Comparison of ENCODE assay signal across 8 cellular contexts in the genomic region with DNA sequence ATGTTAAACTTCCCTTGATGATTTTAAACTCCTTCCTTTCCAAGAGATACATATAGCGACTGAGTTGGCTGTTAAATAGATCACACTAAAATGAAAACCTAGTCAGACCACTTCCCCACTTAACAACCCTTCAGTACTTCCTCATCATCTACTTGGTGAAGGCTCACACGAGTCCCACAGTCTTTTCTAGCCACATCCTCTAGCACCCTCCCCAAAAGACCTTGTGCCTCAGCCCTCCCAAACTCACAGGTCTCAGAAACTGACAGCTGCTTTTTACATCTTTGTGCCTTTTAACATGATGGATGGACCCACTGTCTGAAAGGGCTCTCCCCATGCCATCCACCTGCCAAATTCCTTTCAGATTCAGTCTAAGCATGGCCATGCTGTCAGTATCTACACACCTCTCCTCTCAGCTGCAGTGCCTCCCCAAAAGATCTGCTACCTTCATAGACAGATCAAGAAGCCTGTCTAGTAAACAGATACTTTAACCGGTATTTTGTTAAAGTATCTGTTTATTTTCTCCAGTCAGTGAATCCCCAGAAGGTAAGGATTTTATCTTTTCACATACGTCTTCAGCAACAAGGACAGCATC.
A peak's percentile ranks its signal among the peaks of the same experiment; 100 is the strongest.
DNase-seq lines count a peak whose midpoint lies in the region; ATAC-seq and TF ChIP-seq lines count a peak whose summit lies in the region.

No MANE protein-coding gene starts in this region.

- no peaks in the 10 kb centered on the region for H3K4me1 ChIP-seq in osteoblast (ENCODE audit: insufficient read depth, low read length)

- TF ChIP-seq CTCF in GM13977 (IDR thresholded peaks at IDR 0.05; ENCODE audit: extremely low read depth, insufficient read depth, missing control alignments) (no peak), osteoblast (IDR thresholded peaks at IDR 0.05; ENCODE audit: extremely low read depth, low read depth, low read length) (no peak)

- ATAC-seq in GM19467 (IDR thresholded peaks at IDR 0.05; ENCODE audit: unreplicated experiment) (peak; percentile 86), HG03469 (IDR thresholded peaks at IDR 0.05; ENCODE audit: unreplicated experiment) (peak; percentile 95)
- ATAC-seq in activated T-helper 17 cell treated with anti-CD3 and anti-CD28 coated beads, Interleukin-2, amount 50 U/mL, for 72 hours (replicated peaks): peak; percentile 98

- H3K27ac Mint-ChIP-seq in activated T-helper 17 cell treated with anti-CD3 and anti-CD28 coated beads, Interleukin-2, amount 50 U/mL, for 72 hours: peak overlapping the region; percentile 51

- in situ Hi-C loops in GM13977 (cut with MboI; ENCODE audit: low pct_unique_long_range_greater_than_20kb, low sequenced_read_pairs, unreplicated experiment): loop anchor here (25.0 kb wide), 3 partner anchors 253 to 928 kb away; partner anchors contain the start of gene WDR89

- CTCF ChIA-PET in HEK293T (lab: Yijun Ruan, JAX): no interaction called here

- no peak overlapping the region for H3K4me3 Mint-ChIP-seq in activated T-helper 17 cell treated with anti-CD3 and anti-CD28 coated beads, Interleukin-2, amount 50 U/mL, for 72 hours

- peaks cover 48% of the 10 kb centered on the region for H3K36me3 ChIP-seq in osteoblast (ENCODE audit: insufficient read depth, low read length)

- no peak overlapping the region for H2AFZ ChIP-seq in osteoblast (ENCODE audit: low read length)

- H3K27me3 ChIP-seq in osteoblast (ENCODE audit: insufficient read depth, low read length): no peaks in the 10 kb centered on the region

- no peak overlapping the region for H3K27ac ChIP-seq in osteoblast (ENCODE audit: low read depth, low read length)

- H3K9me3 ChIP-seq in osteoblast (ENCODE audit: low read depth, low read length): no peaks in the 10 kb centered on the region

- no peak overlapping the region for H3K4me2 ChIP-seq in osteoblast (ENCODE audit: insufficient read depth, low read length)

- DNase-seq in GM13977 (ENCODE audit: low spot score) (peak; percentile 32), HEK293T (ENCODE audit: extremely low spot score) (no peak), osteoblast (ENCODE audit: insufficient read length, low spot score, missing footprints) (no peak), DMS153 treated with DMSO at 0.1 percent for 48 hours (lab: John Stamatoyannopoulos, UW; ENCODE audit: unreplicated experiment) (no peak), OCI-M1 (lab: John Stamatoyannopoulos, UW) (no peak)

- no peaks in the 10 kb centered on the region for H3K27me3 Mint-ChIP-seq in activated T-helper 17 cell treated with anti-CD3 and anti-CD28 coated beads, Interleukin-2, amount 50 U/mL, for 72 hours

- peaks cover 8% of the 10 kb centered on the region for H3K4me1 Mint-ChIP-seq in activated T-helper 17 cell treated with anti-CD3 and anti-CD28 coated beads, Interleukin-2, amount 50 U/mL, for 72 hours

- POLR2A ChIA-PET in HEK293T (lab: Yijun Ruan, JAX): no interaction called here

- H3K9me3 Mint-ChIP-seq in activated T-helper 17 cell treated with anti-CD3 and anti-CD28 coated beads, Interleukin-2, amount 50 U/mL, for 72 hours: no peaks in the 10 kb centered on the region

- peaks cover 86% of the 10 kb centered on the region for H3K36me3 Mint-ChIP-seq in activated T-helper 17 cell treated with anti-CD3 and anti-CD28 coated beads, Interleukin-2, amount 50 U/mL, for 72 hours (ENCODE audit: low read depth)

- no peaks in the 10 kb centered on the region for H4K20me1 ChIP-seq in osteoblast (ENCODE audit: insufficient read depth, low read length)

- no peak overlapping the region for H3K4me3 ChIP-seq in osteoblast (ENCODE audit: insufficient read depth, low read length)

- H3K79me2 ChIP-seq in osteoblast (ENCODE audit: insufficient read depth, low read length): no peaks in the 10 kb centered on the region

TF ChIP-seq in HEK293T, 16 proteins besides CTCF, POLR2A, EP300 and RAD21:
- no peak for TF ChIP-seq SUZ12 (IDR thresholded peaks at IDR 0.05)
- TF ChIP-seq FOXM1 (IDR thresholded peaks at IDR 0.05; ENCODE audit: borderline replicate concordance): no peak
- no peak for TF ChIP-seq FOXA1 (IDR thresholded peaks at IDR 0.05)
- TF ChIP-seq SP1 (IDR thresholded peaks at IDR 0.05): no peak
- TF ChIP-seq TARDBP (IDR thresholded peaks at IDR 0.05): no peak
- no peak for TF ChIP-seq CTBP1 (IDR thresholded peaks at IDR 0.05; ENCODE audit: borderline replicate concordance)
- TF ChIP-seq ZNF384 (IDR thresholded peaks at IDR 0.05): no peak
- no peak for TF ChIP-seq L3MBTL2 (conservative IDR thresholded peaks at IDR 0.05)
- TF ChIP-seq ARNT (IDR thresholded peaks at IDR 0.05): no peak
- TF ChIP-seq, protein P1, sequence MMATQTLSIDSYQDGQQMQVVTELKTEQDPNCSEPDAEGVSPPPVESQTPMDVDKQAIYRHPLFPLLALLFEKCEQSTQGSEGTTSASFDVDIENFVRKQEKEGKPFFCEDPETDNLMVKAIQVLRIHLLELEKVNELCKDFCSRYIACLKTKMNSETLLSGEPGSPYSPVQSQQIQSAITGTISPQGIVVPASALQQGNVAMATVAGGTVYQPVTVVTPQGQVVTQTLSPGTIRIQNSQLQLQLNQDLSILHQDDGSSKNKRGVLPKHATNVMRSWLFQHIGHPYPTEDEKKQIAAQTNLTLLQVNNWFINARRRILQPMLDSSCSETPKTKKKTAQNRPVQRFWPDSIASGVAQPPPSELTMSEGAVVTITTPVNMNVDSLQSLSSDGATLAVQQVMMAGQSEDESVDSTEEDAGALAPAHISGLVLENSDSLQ (IDR thresholded peaks at IDR 0.05): no peak
- no peak for TF ChIP-seq NFRKB (IDR thresholded peaks at IDR 0.05)
- no peak for TF ChIP-seq ELF4 (IDR thresholded peaks at IDR 0.05)
- TF ChIP-seq HDGF (IDR thresholded peaks at IDR 0.05; ENCODE audit: borderline replicate concordance): no peak
- no peak for TF ChIP-seq FOXK2 (IDR thresholded peaks at IDR 0.05)
